ENCODE assay signal across 8 cellular contexts in the genomic region with DNA sequence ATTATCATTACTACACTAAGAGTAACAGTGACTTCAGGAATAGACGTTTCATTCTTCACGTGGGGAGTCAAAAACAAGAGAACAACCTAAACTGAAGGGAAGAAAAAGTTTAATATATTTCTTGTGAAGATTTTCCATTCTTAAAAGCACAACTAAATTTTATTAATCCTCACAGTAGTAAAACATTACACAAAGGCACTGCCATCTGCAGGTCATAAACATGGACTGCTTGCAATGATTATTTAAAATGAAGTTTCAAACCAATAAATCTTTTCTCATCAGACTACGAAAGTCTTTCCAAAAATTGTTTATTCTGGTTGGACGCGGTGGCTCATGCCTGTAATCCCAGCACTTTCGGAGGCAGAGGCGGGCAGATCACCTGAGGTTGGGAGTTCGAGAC. TPM values are rescaled to one million over a fixed set of nuclear protein-coding genes. Genes with fewer than 3 reads are reported as not detected.
DNase-seq lines count a peak whose midpoint lies in the region; ATAC-seq and TF ChIP-seq lines count a peak whose summit lies in the region.

No MANE protein-coding gene starts in this region.

- H3K9me2 ChIP-seq in PC-9 (ENCODE audit: insufficient read depth), result no peaks in the 10 kb centered on the region

- peaks cover 14% of the 10 kb centered on the region for H3F3A ChIP-seq in PC-9 (ENCODE audit: insufficient read depth, low read depth)

- no peaks in the 10 kb centered on the region for H3K9me3 Mint-ChIP-seq in activated CD8-positive, alpha-beta T cell treated with anti-CD3 and anti-CD28 coated beads for 36 hours
- no peaks in the 10 kb centered on the region for H3K9me3 Mint-ChIP-seq in activated CD8-positive, alpha-beta T cell treated with anti-CD3 and anti-CD28 coated beads, Interleukin-2, amount 10 ng/mL, durations not matched to agents 7 days and 5 days (ENCODE audit: insufficient read depth)
- H3K9me3 Mint-ChIP-seq in stimulated activated naive B cell treated with anti-CD40 and anti-IgM and Interleukin-4, amounts not matched to agents 10 μg/mL and 1 μg/mL and 100 μg/mL, for 72 hours, result no peaks in the 10 kb centered on the region

- intact Hi-C loops in activated CD8-positive, alpha-beta T cell treated with anti-CD3 and anti-CD28 coated beads for 36 hours (cut with micrococcal nuclease), result loop anchor here (5.0 kb wide), 1 partner anchor 65 kb away; no protein-coding TSS in a partner anchor
- intact Hi-C loops in PC-9 (cut with micrococcal nuclease; ENCODE audit: unreplicated experiment) (loop anchor here (5.0 to 10.0 kb wide), 2 partner anchors 65 to 292 kb away; a partner anchor contains a TSS), esophagus muscularis mucosa (cut with DNase I) (loop anchor here (5.0 kb wide), 2 partner anchors 65 to 115 kb away; a partner anchor contains a TSS)

- H3K27ac ChIP-seq in PC-9 (no peak overlapping the region), esophagus muscularis mucosa (replicated peaks in 1 of 4) (peak overlapping the region in 3 of 4 donors; percentile 61 to 98 (median 94))

- no peak for ATAC-seq in activated CD8-positive, alpha-beta T cell treated with anti-CD3 and anti-CD28 coated beads for 36 hours
- no peak for ATAC-seq in activated CD8-positive, alpha-beta T cell treated with anti-CD3 and anti-CD28 coated beads, Interleukin-2, amount 10 ng/mL, durations not matched to agents 7 days and 5 days
- no peak for ATAC-seq in stimulated activated naive B cell treated with anti-CD40 and anti-IgM and Interleukin-4, amounts not matched to agents 10 μg/mL and 1 μg/mL and 100 μg/mL, for 72 hours (replicated peaks)
- ATAC-seq in HG03571 (IDR thresholded peaks at IDR 0.05; ENCODE audit: unreplicated experiment), result no peak
- no peak for ATAC-seq in GM18511 (IDR thresholded peaks at IDR 0.05; ENCODE audit: unreplicated experiment)

- no TSS peak for BruUV-seq in PC-9 (replicated peaks; lab: Mats Ljungman, UMichigan)

- CTCF ChIA-PET in activated CD8-positive, alpha-beta T cell treated with anti-CD3 and anti-CD28 coated beads for 36 hours (lab: Charles Lee), result interaction anchor here (1.0 to 3.1 kb wide), 6 partner anchors 64 to 117 kb away, joined by 3 to 19 read pairs (median 6); no protein-coding TSS in a partner anchor
- CTCF ChIA-PET in activated CD8-positive, alpha-beta T cell treated with anti-CD3 and anti-CD28 coated beads, Interleukin-2, amount 10 ng/mL, durations not matched to agents 7 days and 5 days (lab: Charles Lee), result interaction anchor here (0.9 to 2.4 kb wide), 8 partner anchors 17 to 313 kb away, joined by 3 to 24 read pairs (median 6); no protein-coding TSS in a partner anchor
- CTCF ChIA-PET in PC-9 (lab: Charles Lee), result no interaction called here

- no peaks in the 10 kb centered on the region for H3K36me3 ChIP-seq in PC-9 (ENCODE audit: low read depth)
- no peaks in the 10 kb centered on the region for H3K36me3 ChIP-seq in esophagus muscularis mucosa

- H3K27ac Mint-ChIP-seq in activated CD8-positive, alpha-beta T cell treated with anti-CD3 and anti-CD28 coated beads for 36 hours, result no peak overlapping the region
- no peak overlapping the region for H3K27ac Mint-ChIP-seq in activated CD8-positive, alpha-beta T cell treated with anti-CD3 and anti-CD28 coated beads, Interleukin-2, amount 10 ng/mL, durations not matched to agents 7 days and 5 days
- H3K27ac Mint-ChIP-seq in stimulated activated naive B cell treated with anti-CD40 and anti-IgM and Interleukin-4, amounts not matched to agents 10 μg/mL and 1 μg/mL and 100 μg/mL, for 72 hours, result peak overlapping the region; percentile 21

- TF ChIP-seq POLR2A in esophagus muscularis mucosa (IDR thresholded peaks at IDR 0.05; ENCODE audit: low read depth), result no peak

- no peak overlapping the region for H3K4me3 ChIP-seq in PC-9
- peak overlapping the region in 2 of 4 donors; percentile 4 to 88 for H3K4me3 ChIP-seq in esophagus muscularis mucosa

- peaks cover 64% of the 10 kb centered on the region for H3K4me1 Mint-ChIP-seq in activated CD8-positive, alpha-beta T cell treated with anti-CD3 and anti-CD28 coated beads for 36 hours (ENCODE audit: low read depth)
- H3K4me1 Mint-ChIP-seq in activated CD8-positive, alpha-beta T cell treated with anti-CD3 and anti-CD28 coated beads, Interleukin-2, amount 10 ng/mL, durations not matched to agents 7 days and 5 days (ENCODE audit: low read depth), result peaks cover 38% of the 10 kb centered on the region
- H3K4me1 Mint-ChIP-seq in stimulated activated naive B cell treated with anti-CD40 and anti-IgM and Interleukin-4, amounts not matched to agents 10 μg/mL and 1 μg/mL and 100 μg/mL, for 72 hours, result peaks cover 24 to 63% of the 10 kb centered on the region in 2 donors

- WGBS in esophagus muscularis mucosa, result 45% methylated on average over 8 of the region's 8 CpGs

- H3K27me3 ChIP-seq in PC-9 (ENCODE audit: insufficient read depth, low read depth) (no peaks in the 10 kb centered on the region), esophagus muscularis mucosa (no peaks in the 10 kb centered on the region)

- DNase-seq in activated CD8-positive, alpha-beta T cell treated with anti-CD3 and anti-CD28 coated beads for 36 hours, result no peak
- no peak for DNase-seq in activated CD8-positive, alpha-beta T cell treated with anti-CD3 and anti-CD28 coated beads, Interleukin-2, amount 10 ng/mL, durations not matched to agents 7 days and 5 days
- DNase-seq in PC-9 (peak in 1 of 2 experiments; percentile 34), esophagus muscularis mucosa (ENCODE audit: extremely low spot score) (no peak), COLO668 (lab: John Stamatoyannopoulos, UW; ENCODE audit: unreplicated experiment) (no peak)
- DNase-seq in stimulated activated naive B cell treated with anti-CD40 and anti-IgM and Interleukin-4, amounts not matched to agents 10 μg/mL and 1 μg/mL and 100 μg/mL, for 72 hours, result no peak

- TF ChIP-seq CTCF in activated CD8-positive, alpha-beta T cell treated with anti-CD3 and anti-CD28 coated beads for 36 hours (IDR thresholded peaks at IDR 0.05), result peak; percentile 51
- TF ChIP-seq CTCF in PC-9 (conservative IDR thresholded peaks at IDR 0.05) (peak; percentile 65), esophagus muscularis mucosa (IDR thresholded peaks at IDR 0.05) (peak; percentile 38 to 50 (median 39))

- POLR2A ChIA-PET in activated CD8-positive, alpha-beta T cell treated with anti-CD3 and anti-CD28 coated beads for 36 hours (lab: Charles Lee), result interaction anchor here (1.2 kb wide), 1 partner anchor 13 kb away, joined by 3 read pairs; no protein-coding TSS in a partner anchor
- POLR2A ChIA-PET in activated CD8-positive, alpha-beta T cell treated with anti-CD3 and anti-CD28 coated beads, Interleukin-2, amount 10 ng/mL, durations not matched to agents 7 days and 5 days (lab: Charles Lee), result interaction anchor here (0.9 kb wide), 1 partner anchor 26 kb away, joined by 3 read pairs; no protein-coding TSS in a partner anchor
- POLR2A ChIA-PET in PC-9 (lab: Charles Lee; ENCODE audit: unreplicated experiment), result no interaction called here

- H3K4me1 ChIP-seq in PC-9 (replicated peaks; ENCODE audit: insufficient read depth) (peaks cover 44% of the 10 kb centered on the region), esophagus muscularis mucosa (peaks cover 62 to 77% (median 74%) of the 10 kb centered on the region in 4 donors)

- H3K27me3 Mint-ChIP-seq in activated CD8-positive, alpha-beta T cell treated with anti-CD3 and anti-CD28 coated beads for 36 hours, result no peaks in the 10 kb centered on the region
- no peaks in the 10 kb centered on the region for H3K27me3 Mint-ChIP-seq in activated CD8-positive, alpha-beta T cell treated with anti-CD3 and anti-CD28 coated beads, Interleukin-2, amount 10 ng/mL, durations not matched to agents 7 days and 5 days (ENCODE audit: low read depth)
- no peaks in the 10 kb centered on the region for H3K27me3 Mint-ChIP-seq in stimulated activated naive B cell treated with anti-CD40 and anti-IgM and Interleukin-4, amounts not matched to agents 10 μg/mL and 1 μg/mL and 100 μg/mL, for 72 hours

- H3K36me3 Mint-ChIP-seq in activated CD8-positive, alpha-beta T cell treated with anti-CD3 and anti-CD28 coated beads for 36 hours (ENCODE audit: low read depth), result peaks cover 7% of the 10 kb centered on the region
- peaks cover 7% of the 10 kb centered on the region for H3K36me3 Mint-ChIP-seq in activated CD8-positive, alpha-beta T cell treated with anti-CD3 and anti-CD28 coated beads, Interleukin-2, amount 10 ng/mL, durations not matched to agents 7 days and 5 days (ENCODE audit: low read depth)
- peaks cover 0 to 9% of the 10 kb centered on the region in 2 donors for H3K36me3 Mint-ChIP-seq in stimulated activated naive B cell treated with anti-CD40 and anti-IgM and Interleukin-4, amounts not matched to agents 10 μg/mL and 1 μg/mL and 100 μg/mL, for 72 hours

- no peaks in the 10 kb centered on the region for H3K9me3 ChIP-seq in PC-9 (ENCODE audit: insufficient read depth, low read depth)
- H3K9me3 ChIP-seq in esophagus muscularis mucosa, result no peaks in the 10 kb centered on the region

- H3K79me2 ChIP-seq in PC-9 (ENCODE audit: low read depth), result peaks cover 73% of the 10 kb centered on the region

- TF ChIP-seq EP300 in esophagus muscularis mucosa (IDR thresholded peaks at IDR 0.05), result no peak

- peak overlapping the region; percentile 88; the same call in 1 of the 2 replicates for H3K4me2 ChIP-seq in PC-9

- no peak overlapping the region for H3K4me3 Mint-ChIP-seq in activated CD8-positive, alpha-beta T cell treated with anti-CD3 and anti-CD28 coated beads for 36 hours
- H3K4me3 Mint-ChIP-seq in activated CD8-positive, alpha-beta T cell treated with anti-CD3 and anti-CD28 coated beads, Interleukin-2, amount 10 ng/mL, durations not matched to agents 7 days and 5 days, result no peak overlapping the region
- H3K4me3 Mint-ChIP-seq in stimulated activated naive B cell treated with anti-CD40 and anti-IgM and Interleukin-4, amounts not matched to agents 10 μg/mL and 1 μg/mL and 100 μg/mL, for 72 hours, result peak overlapping the region; percentile 29 to 53

- no peak overlapping the region for H2AFZ ChIP-seq in PC-9

- peaks cover 71% of the 10 kb centered on the region for H4K20me1 ChIP-seq in PC-9 (ENCODE audit: insufficient read depth)

RNA-seq across cellular contexts. Expression of a gene that starts 2.6 kb away (rescaled TPM):
- total RNA-seq in activated CD8-positive, alpha-beta T cell treated with anti-CD3 and anti-CD28 coated beads for 36 hours, result 10 to 100 TPM; 13.1 to 16.8 TPM
- 10 to 100 TPM; 30.3 to 30.9 TPM for total RNA-seq in activated CD8-positive, alpha-beta T cell treated with anti-CD3 and anti-CD28 coated beads, Interleukin-2, amount 10 ng/mL, durations not matched to agents 7 days and 5 days
- total RNA-seq in PC-9 (2021) (15.8 and 28.1 TPM in 2 replicates), esophagus muscularis mucosa (10 to 100 TPM; 17.4 to 36.8 (median 29.9) TPM)

RNA-seq across cellular contexts. Expression of a gene that starts 31.0 kb away (rescaled TPM):
- 1 to 10 TPM; 3.3 to 3.5 TPM for total RNA-seq in activated CD8-positive, alpha-beta T cell treated with anti-CD3 and anti-CD28 coated beads for 36 hours
- 1 to 10 TPM in 1 of 2 experiments, under 1 TPM in 1; 0.94 to 1.0 TPM for total RNA-seq in activated CD8-positive, alpha-beta T cell treated with anti-CD3 and anti-CD28 coated beads, Interleukin-2, amount 10 ng/mL, durations not matched to agents 7 days and 5 days
- 7.3 and 13.6 TPM in 2 replicates for total RNA-seq in PC-9 (2021)
- total RNA-seq in esophagus muscularis mucosa, result 10 to 100 TPM in 3 of 4 donors, 1 to 10 TPM in 1; 10.0 to 21.6 (median 16.9) TPM

RNA-seq across cellular contexts. Expression of a gene that starts 58.1 kb away (rescaled TPM):
- total RNA-seq in activated CD8-positive, alpha-beta T cell treated with anti-CD3 and anti-CD28 coated beads for 36 hours, result under 1 TPM in 1 of 2 experiments, not detected in 1; 0.43 TPM
- 1 to 10 TPM; 1.3 to 1.7 TPM for total RNA-seq in activated CD8-positive, alpha-beta T cell treated with anti-CD3 and anti-CD28 coated beads, Interleukin-2, amount 10 ng/mL, durations not matched to agents 7 days and 5 days
- 6.0 and 8.7 TPM in 2 replicates for total RNA-seq in PC-9 (2021)
- total RNA-seq in esophagus muscularis mucosa, result 1 to 10 TPM in 1 of 4 donors, under 1 TPM in 1, not detected in 2; 0.99 to 1.2 TPM

Comparison
In these comparisons a context has a peak if more than half of its experiments do, and no peak if none do; other contexts are left out.
1. H3K4me3 Mint-ChIP-seq: peak in stimulated activated naive B cell treated with anti-CD40 and anti-IgM and Interleukin-4, amounts not matched to agents 10 μg/mL and 1 μg/mL and 100 μg/mL, for 72 hours (2 of 2); none in activated CD8-positive, alpha-beta T cell treated with anti-CD3 and anti-CD28 coated beads for 36 hours (single experiment) and activated CD8-positive, alpha-beta T cell treated with anti-CD3 and anti-CD28 coated beads, Interleukin-2, amount 10 ng/mL, durations not matched to agents 7 days and 5 days (single experiment).
2. Peak in every context shown above with its lines, with median percentiles within 50 percentile points of each other: CTCF ChIP-seq.